In the genomic region with DNA sequence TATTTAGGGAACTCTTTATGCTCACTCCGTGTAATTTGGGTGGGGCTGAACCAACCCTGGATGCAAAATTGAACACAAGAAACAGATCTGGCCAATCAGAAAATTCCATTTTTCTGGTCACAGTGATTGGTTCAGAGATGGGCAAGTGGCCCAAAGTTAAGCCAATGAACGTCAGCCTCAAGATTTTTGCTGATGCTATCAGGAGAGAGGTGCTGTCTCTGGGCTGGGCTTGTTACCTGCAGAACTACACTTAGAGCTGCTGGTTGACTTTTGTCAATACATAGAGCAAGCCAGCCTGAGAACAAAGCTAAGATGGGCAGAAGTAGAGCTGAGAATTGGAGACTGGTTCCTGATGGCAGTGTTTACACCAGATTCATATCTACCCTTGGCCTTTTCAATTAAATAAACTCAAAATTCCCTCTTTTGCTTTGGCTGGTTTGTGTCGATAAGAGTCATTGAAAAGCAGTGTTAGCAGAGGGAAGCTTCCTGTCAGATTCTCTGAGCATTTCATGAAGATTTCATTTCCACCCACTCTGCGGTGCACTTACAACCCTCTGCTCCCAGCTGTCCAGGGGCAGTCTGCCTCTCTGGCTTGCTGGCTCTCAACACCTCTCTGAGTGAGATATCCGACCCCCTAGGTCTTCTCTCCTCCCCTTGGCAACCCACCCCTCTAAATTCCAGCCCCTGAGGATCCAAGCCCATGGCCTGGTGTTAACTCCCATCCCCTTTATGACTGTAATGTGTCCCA, we compare ENCODE assay signal across 11 cellular contexts.
"Had no signal": no experiment of that assay in that cellular context is flagged by ENCODE, and none has a peak within 500 bp of the region (broad histone marks: within the 10 kb centered on the region; RNA-seq: fewer than 3 reads in every experiment).

No MANE protein-coding gene starts in this region.

- H3K4me3 ChIP-seq: right lobe of liver, uterus had no signal

- H3K27me3 ChIP-seq: neutrophil, right lobe of liver, uterus had no signal

- H3K9me3 ChIP-seq: neutrophil, right lobe of liver had no signal

- H3K27ac Mint-ChIP-seq: activated CD8-positive, alpha-beta T cell treated with anti-CD3 and anti-CD28 coated beads, Interleukin-2, amount 10 ng/mL, durations not matched to agents 7 days and 5 days; activated T-helper 2 cell treated with anti-CD3 and anti-CD28 coated beads, Interferon-gamma antibody, Interleukin-2, Interleukin-4, amounts not matched to agents 10 μg/mL and 5 μg/mL and 100 μg/mL, durations not matched to agents 14 hours and 24 hours and 36 hours; brain; immature natural killer cell; T-helper 1 cell treated with Interleukin-12 subunit alpha and Interleukin-12 subunit beta and Interleukin-4 antibody, amounts not matched to agents 30 μg/mL and 1 μg/mL, for 36 hours had no signal

- H3K36me3 Mint-ChIP-seq: brain, immature natural killer cell had no signal

- H3K4me3 Mint-ChIP-seq: activated CD8-positive, alpha-beta T cell treated with anti-CD3 and anti-CD28 coated beads, Interleukin-2, amount 10 ng/mL, durations not matched to agents 7 days and 5 days; brain; immature natural killer cell; T-helper 1 cell treated with Interleukin-12 subunit alpha and Interleukin-12 subunit beta and Interleukin-4 antibody, amounts not matched to agents 30 μg/mL and 1 μg/mL, for 36 hours had no signal

- H3K36me3 ChIP-seq: neutrophil, right lobe of liver, uterus had no signal

- ATAC-seq: activated CD8-positive, alpha-beta T cell treated with anti-CD3 and anti-CD28 coated beads, Interleukin-2, amount 10 ng/mL, durations not matched to agents 7 days and 5 days had no signal

- H3K27ac ChIP-seq: neutrophil, right lobe of liver, uterus had no signal

- H3K4me1 Mint-ChIP-seq: brain, immature natural killer cell had no signal

- H3K4me1 ChIP-seq: uterus had no signal

- DNase-seq: activated CD4-positive, alpha-beta T cell treated with anti-CD3 and anti-CD28 coated beads for 48 hours; activated CD8-positive, alpha-beta T cell treated with anti-CD3 and anti-CD28 coated beads, Interleukin-2, amount 10 ng/mL, durations not matched to agents 7 days and 5 days; activated naive CD4-positive, alpha-beta T cell treated with anti-CD3 and anti-CD28 coated beads, Interleukin-2, amount 50 U/mL, for 16 hours; immature natural killer cell; naive B cell; uterus had no signal
